13 cellular contexts compared by ENCODE assay signal in genomic region chr19:4396949-4397783, GRCh38. TPM values are rescaled to one million over a fixed set of nuclear protein-coding genes. Genes with fewer than 3 reads are reported as not detected.
DNase-seq lines count a peak whose midpoint lies in the region; ATAC-seq and TF ChIP-seq lines count a peak whose summit lies in the region.
"Had no signal": no experiment of that assay in that cellular context is flagged by ENCODE, and none has a peak within 500 bp of the region (broad histone marks: within the 10 kb centered on the region; RNA-seq: fewer than 3 reads in every experiment).

No MANE protein-coding gene starts in this region.

- no peaks in the 10 kb centered on the region for H3K9me3 Mint-ChIP-seq in CD8-positive, alpha-beta memory T cell
- no peaks in the 10 kb centered on the region for H3K9me3 Mint-ChIP-seq in endodermal cell
- H3K9me3 Mint-ChIP-seq: activated CD4-positive, alpha-beta T cell treated with anti-CD3 and anti-CD28 coated beads, Interleukin-2, amount 10 ng/mL, durations not matched to agents 24 days and 14 days; activated naive CD8-positive, alpha-beta T cell treated with anti-CD3 and anti-CD28 coated beads, Interleukin-2, amount 10 ng/mL, durations not matched to agents 7 days and 5 days; nephron progenitor cell had no signal

- H3K36me3 ChIP-seq in CD8-positive, alpha-beta memory T cell (ENCODE audit: insufficient read depth, low read length) = peaks cover 5% of the 10 kb centered on the region
- peaks cover 21% of the 10 kb centered on the region for H3K36me3 ChIP-seq in endodermal cell (ENCODE audit: control insufficient read depth, insufficient read depth, low read length)
- peaks cover 7% of the 10 kb centered on the region for H3K36me3 ChIP-seq in osteoblast (ENCODE audit: insufficient read depth, low read length)

- no peaks in the 10 kb centered on the region for H3K27me3 Mint-ChIP-seq in CD8-positive, alpha-beta memory T cell
- H3K27me3 Mint-ChIP-seq in endodermal cell (ENCODE audit: insufficient read depth) = no peaks in the 10 kb centered on the region
- H3K27me3 Mint-ChIP-seq: activated CD4-positive, alpha-beta T cell treated with anti-CD3 and anti-CD28 coated beads, Interleukin-2, amount 10 ng/mL, durations not matched to agents 24 days and 14 days; activated naive CD8-positive, alpha-beta T cell treated with anti-CD3 and anti-CD28 coated beads, Interleukin-2, amount 10 ng/mL, durations not matched to agents 7 days and 5 days had no signal

- peaks cover 52 to 79% (median 71%) of the 10 kb centered on the region in 3 donors for H3K4me1 Mint-ChIP-seq in CD8-positive, alpha-beta memory T cell
- H3K4me1 Mint-ChIP-seq in endodermal cell = peaks cover 32% of the 10 kb centered on the region

- peak overlapping the region; percentile 47 for H3K4me2 ChIP-seq in osteoblast (ENCODE audit: insufficient read depth, low read length)

- H4K20me1 ChIP-seq in osteoblast (ENCODE audit: insufficient read depth, low read length) = peaks cover 67% of the 10 kb centered on the region

- WGBS in endodermal cell (ENCODE audit: insufficient coverage in 1 of 2, insufficient read length in 1 of 2), 2 experiments = 92 to 94% methylated on average over 14 to 15 of the region's 15 CpGs

- peak overlapping the region; percentile 6 for H3K27ac ChIP-seq in CD8-positive, alpha-beta memory T cell (ENCODE audit: low read depth, low read length)
- H3K27ac ChIP-seq in endodermal cell (ENCODE audit: low read depth, low read length) = peak overlapping the region; percentile 19
- H3K27ac ChIP-seq in osteoblast (ENCODE audit: low read depth, low read length) = peak overlapping the region; percentile 42

- H3K4me1 ChIP-seq in CD8-positive, alpha-beta memory T cell (ENCODE audit: insufficient read depth, low read length) = peaks cover 63% of the 10 kb centered on the region
- peaks cover 7% of the 10 kb centered on the region for H3K4me1 ChIP-seq in endodermal cell (ENCODE audit: control insufficient read depth, insufficient read depth, low read length)
- peaks cover 51% of the 10 kb centered on the region for H3K4me1 ChIP-seq in osteoblast (ENCODE audit: insufficient read depth, low read length)

- H2AFZ ChIP-seq in osteoblast (ENCODE audit: low read length) = no peak overlapping the region

- H3K9me3 ChIP-seq in CD8-positive, alpha-beta memory T cell (ENCODE audit: low read length) = no peaks in the 10 kb centered on the region
- H3K9me3 ChIP-seq in endodermal cell (ENCODE audit: control insufficient read depth, low read length) (no peaks in the 10 kb centered on the region), osteoblast (ENCODE audit: low read depth, low read length) (no peaks in the 10 kb centered on the region)

- peak overlapping the region in 1 of 7 donors; percentile 77 for H3K4me3 Mint-ChIP-seq in CD8-positive, alpha-beta memory T cell
- H3K4me3 Mint-ChIP-seq in endodermal cell = no peak overlapping the region
- H3K4me3 Mint-ChIP-seq: activated naive CD8-positive, alpha-beta T cell treated with anti-CD3 and anti-CD28 coated beads, Interleukin-2, amount 10 ng/mL, durations not matched to agents 7 days and 5 days had no signal

- DNase-seq in CD8-positive, alpha-beta memory T cell = no peak
- DNase-seq in endodermal cell (peak; percentile 44), osteoblast (ENCODE audit: insufficient read length, low spot score, missing footprints) (peak; percentile 69), DMS53 treated with DMSO at 0.1 percent for 48 hours (lab: John Stamatoyannopoulos, UW; ENCODE audit: unreplicated experiment) (no peak), middle frontal gyrus (ENCODE audit: extremely low spot score, low spot score) (no peak)
- DNase-seq: activated CD4-positive, alpha-beta T cell treated with anti-CD3 and anti-CD28 coated beads, Interleukin-2, amount 10 ng/mL, durations not matched to agents 24 days and 14 days; activated naive CD8-positive, alpha-beta T cell treated with anti-CD3 and anti-CD28 coated beads, Interleukin-2, amount 10 ng/mL, durations not matched to agents 7 days and 5 days; effector CD4-positive, alpha-beta T cell; NCI-H1048; NCI-H526; nephron progenitor cell; stimulated activated CD4-positive, alpha-beta T cell treated with anti-CD3 and anti-CD28 coated beads, Interleukin-4, amount 100 ng/mL, for 1 hour had no signal

- H3K36me3 Mint-ChIP-seq in CD8-positive, alpha-beta memory T cell = peaks cover 0 to 40% (median 3%) of the 10 kb centered on the region in 3 donors
- H3K36me3 Mint-ChIP-seq in endodermal cell (ENCODE audit: low read depth) = peaks cover 16% of the 10 kb centered on the region

- H3K27me3 ChIP-seq in CD8-positive, alpha-beta memory T cell (ENCODE audit: insufficient read depth, low read length, poor library complexity, severe bottlenecking) = no peaks in the 10 kb centered on the region
- H3K27me3 ChIP-seq in endodermal cell (ENCODE audit: control insufficient read depth, insufficient read depth, low read length, poor library complexity, severe bottlenecking) (no peaks in the 10 kb centered on the region), osteoblast (ENCODE audit: insufficient read depth, low read length) (no peaks in the 10 kb centered on the region)

- no peak overlapping the region for H3K9ac ChIP-seq in endodermal cell (ENCODE audit: extremely low read depth, low read length, poor library complexity, severe bottlenecking)

- H3K4me3 ChIP-seq in CD8-positive, alpha-beta memory T cell (ENCODE audit: low read length) = no peak overlapping the region
- no peak overlapping the region for H3K4me3 ChIP-seq in endodermal cell (ENCODE audit: low read length)
- H3K4me3 ChIP-seq in osteoblast (ENCODE audit: insufficient read depth, low read length) = peak overlapping the region; percentile 15

- peak overlapping the region in 6 of 8 donors; percentile 2 to 75 (median 47) for H3K27ac Mint-ChIP-seq in CD8-positive, alpha-beta memory T cell
- no peak overlapping the region for H3K27ac Mint-ChIP-seq in endodermal cell
- H3K27ac Mint-ChIP-seq: activated CD4-positive, alpha-beta T cell treated with anti-CD3 and anti-CD28 coated beads, Interleukin-2, amount 10 ng/mL, durations not matched to agents 24 days and 14 days; activated naive CD8-positive, alpha-beta T cell treated with anti-CD3 and anti-CD28 coated beads, Interleukin-2, amount 10 ng/mL, durations not matched to agents 7 days and 5 days; nephron progenitor cell had no signal

- H3K79me2 ChIP-seq in osteoblast (ENCODE audit: insufficient read depth, low read length) = peaks cover 81% of the 10 kb centered on the region

- POLR2A ChIA-PET in CD8-positive, alpha-beta memory T cell (lab: Charles Lee) = no interaction called here

- CTCF ChIA-PET in CD8-positive, alpha-beta memory T cell (lab: Charles Lee) = interaction anchor here (1.2 kb wide), 1 partner anchor 27 kb away, joined by 3 read pairs; no protein-coding TSS in a partner anchor

- no peak for TF ChIP-seq CTCF in endodermal cell (conservative IDR thresholded peaks at IDR 0.05)
- no peak for TF ChIP-seq CTCF in osteoblast (IDR thresholded peaks at IDR 0.05; ENCODE audit: extremely low read depth, low read depth, low read length)

- no peak for ATAC-seq in HG02588 (IDR thresholded peaks at IDR 0.05; ENCODE audit: unreplicated experiment)

RNA-seq across cellular contexts. Expression of gene SH3GL1, which starts 3.2 kb away (rescaled TPM):
- 10 to 100 TPM; 39.8 to 41.2 TPM for total RNA-seq in CD8-positive, alpha-beta memory T cell
- 24.7 TPM for polyA plus RNA-seq in CD8-positive, alpha-beta memory T cell
- total RNA-seq in endodermal cell (10 to 100 TPM; 76.8 to 77.0 TPM), osteoblast (83.2 and 84.9 TPM in 2 replicates)
- 76.9 TPM for polyA plus RNA-seq in endodermal cell (2013, experiment 1 of 2)
- 77.1 TPM for polyA plus RNA-seq in endodermal cell (2013, experiment 2 of 2)

RNA-seq across cellular contexts. Expression of gene CHAF1A, which starts 5.3 kb away (rescaled TPM):
- total RNA-seq in CD8-positive, alpha-beta memory T cell = 10 to 100 TPM; 65.2 to 69.5 TPM
- polyA plus RNA-seq in CD8-positive, alpha-beta memory T cell = 5.8 TPM
- total RNA-seq in endodermal cell (10 to 100 TPM; 70.7 to 76.9 TPM), osteoblast (3.6 and 5.6 TPM in 2 replicates)
- 48.1 TPM for polyA plus RNA-seq in endodermal cell (2013, experiment 1 of 2)
- polyA plus RNA-seq in endodermal cell (2013, experiment 2 of 2) = 46.4 TPM

RNA-seq across cellular contexts. Expression of gene MPND, which starts 53.8 kb away (rescaled TPM):
- total RNA-seq in CD8-positive, alpha-beta memory T cell = 10 to 100 TPM; 17.0 to 18.3 TPM
- polyA plus RNA-seq in CD8-positive, alpha-beta memory T cell = 8.4 TPM
- 10 to 100 TPM; 51.5 to 55.9 TPM for total RNA-seq in endodermal cell
- polyA plus RNA-seq in endodermal cell (2013, experiment 1 of 2) = 32.8 TPM
- 30.6 TPM for polyA plus RNA-seq in endodermal cell (2013, experiment 2 of 2)
- total RNA-seq in osteoblast = 6.8 and 6.9 TPM in 2 replicates

RNA-seq across cellular contexts. Expression of gene STAP2, which starts 58.5 kb away (rescaled TPM):
- total RNA-seq in CD8-positive, alpha-beta memory T cell = 1 to 10 TPM; 3.9 to 6.1 TPM
- 1.8 TPM for polyA plus RNA-seq in CD8-positive, alpha-beta memory T cell
- total RNA-seq in endodermal cell (10 to 100 TPM; 12.7 to 13.3 TPM), osteoblast (2.4 and 2.5 TPM in 2 replicates)
- polyA plus RNA-seq in endodermal cell (2013, experiment 1 of 2) = 10.3 TPM
- polyA plus RNA-seq in endodermal cell (2013, experiment 2 of 2) = 9.6 TPM

Comparison
In these comparisons a context has a peak if more than half of its experiments do, and no peak if none do; other contexts are left out.
1. DNase-seq: peak in endodermal cell (single experiment) and osteoblast (single experiment); none in CD8-positive, alpha-beta memory T cell (0 of 5), DMS53 treated with DMSO at 0.1 percent for 48 hours (single experiment) and middle frontal gyrus (single experiment).
2. RNA of gene CHAF1A, which starts 5.3 kb away (total RNA-seq): 70.7 to 76.9 TPM in endodermal cell and 65.2 to 69.5 TPM in CD8-positive, alpha-beta memory T cell; 3.6 to 5.6 TPM in osteoblast; every median in the first group is over 10 times any median in the second.
3. Peak in every context shown above with its lines, with median percentiles within 50 percentile points of each other: H3K27ac ChIP-seq.